In genomic region chr16:52408197-52408845, GRCh38 we compare ENCODE assay signal across 1 cellular context.
TF ChIP-seq lines count a peak whose summit lies in the region.

No MANE protein-coding gene starts in this region.

TF ChIP-seq in HepG2, 621 proteins besides CTCF, POLR2A, EP300 and RAD21 (continued from another document and continues in another):
- TF ChIP-seq ZNF557 (CRISPR knock-in tag; IDR thresholded peaks at IDR 0.05) (no peak), HOXA3 (CRISPR knock-in tag; IDR thresholded peaks at IDR 0.05) (peak; percentile 53; the same call in 1 of the 2 replicates), RELA (CRISPR knock-in tag; IDR thresholded peaks at IDR 0.05) (no peak), ZNF788 (CRISPR knock-in tag; IDR thresholded peaks at IDR 0.05; ENCODE audit: borderline replicate concordance) (peak; percentile 60; the same call in 1 of the 2 replicates), MAX (IDR thresholded peaks at IDR 0.05) (peak; percentile 53), KAT2B (IDR thresholded peaks at IDR 0.05; ENCODE audit: borderline replicate concordance, low read depth, low read length) (no peak), GABPA (IDR thresholded peaks at IDR 0.05; ENCODE audit: low read depth, low read length) (no peak), GABPA (CRISPR knock-in tag; IDR thresholded peaks at IDR 0.05; ENCODE audit: low read depth) (peak; percentile 79), NBN (conservative IDR thresholded peaks at IDR 0.05) (no peak), ZBTB25 (CRISPR knock-in tag; IDR thresholded peaks at IDR 0.05) (peak; percentile 3; the same call in 1 of the 2 replicates), ZSCAN31 (CRISPR knock-in tag; IDR thresholded peaks at IDR 0.05; ENCODE audit: low read depth) (no peak), ZNF639 (CRISPR knock-in tag; conservative IDR thresholded peaks at IDR 0.05) (0 out of 2 replicates have a peak, but pooled peaks have one; percentile 21), ZNF598 (CRISPR knock-in tag; IDR thresholded peaks at IDR 0.05; ENCODE audit: borderline replicate concordance) (no peak), ZNF776 (CRISPR knock-in tag; IDR thresholded peaks at IDR 0.05) (no peak), FOXK2 (IDR thresholded peaks at IDR 0.05) (no peak), FOXM1 (CRISPR knock-in tag; IDR thresholded peaks at IDR 0.05) (no peak), ZNF205 (CRISPR knock-in tag; IDR thresholded peaks at IDR 0.05) (no peak), ZFP1 (CRISPR knock-in tag; IDR thresholded peaks at IDR 0.05) (peak; percentile 57; the same call in 1 of the 2 replicates), NR2F6 (IDR thresholded peaks at IDR 0.05) (peak; percentile 93), NR2F6 (CRISPR knock-in tag; IDR thresholded peaks at IDR 0.05) (peak; percentile 92), ZNF713 (CRISPR knock-in tag; IDR thresholded peaks at IDR 0.05) (no peak), FOXA1 (IDR thresholded peaks at IDR 0.05) (peak; percentile 80), FOXA1 (CRISPR knock-in tag; IDR thresholded peaks at IDR 0.05) (peak; percentile 95), ZSCAN25 (CRISPR knock-in tag; IDR thresholded peaks at IDR 0.05) (peak; percentile 45; the same call in 1 of the 2 replicates), NFKBIZ (CRISPR knock-in tag; IDR thresholded peaks at IDR 0.05) (peak; percentile 87; the same call in 1 of the 2 replicates), MAFG (CRISPR knock-in tag; IDR thresholded peaks at IDR 0.05) (no peak), SKIL (CRISPR knock-in tag; IDR thresholded peaks at IDR 0.05; ENCODE audit: borderline replicate concordance) (peak; percentile 32; the same call in 1 of the 2 replicates), ZNF607 (CRISPR knock-in tag; IDR thresholded peaks at IDR 0.05; ENCODE audit: borderline replicate concordance) (0 out of 2 replicates have a peak, but pooled peaks have one; percentile 38), ZNF552 (CRISPR knock-in tag; IDR thresholded peaks at IDR 0.05; ENCODE audit: borderline replicate concordance) (no peak; the same call in 1 of the 2 replicates), TARDBP (CRISPR knock-in tag; IDR thresholded peaks at IDR 0.05) (peak; percentile 99), ISX (CRISPR knock-in tag; conservative IDR thresholded peaks at IDR 0.05) (no peak), ZNF350 (CRISPR knock-in tag; IDR thresholded peaks at IDR 0.05; ENCODE audit: borderline replicate concordance, low read depth) (no peak), THAP11 (CRISPR knock-in tag; IDR thresholded peaks at IDR 0.05) (peak; percentile 64; the same call in 1 of the 2 replicates), ZBTB38 (CRISPR knock-in tag; IDR thresholded peaks at IDR 0.05) (no peak), ZNF619 (CRISPR knock-in tag; IDR thresholded peaks at IDR 0.05) (no peak), NR2C2 (CRISPR knock-in tag; IDR thresholded peaks at IDR 0.05; ENCODE audit: borderline replicate concordance) (peak; percentile 56), PCBP2 (optimal IDR thresholded peaks at IDR 0.05; ENCODE audit: low read depth, low read length, poor library complexity, severe bottlenecking) (no peak), ARHGAP35 (CRISPR knock-in tag; IDR thresholded peaks at IDR 0.05; ENCODE audit: borderline replicate concordance) (no peak), RFX1 (IDR thresholded peaks at IDR 0.05) (no peak), YY1 (IDR thresholded peaks at IDR 0.05; ENCODE audit: insufficient read depth, insufficient replicate concordance, low read depth, low read length) (no peak), ZBTB7A (CRISPR knock-in tag; IDR thresholded peaks at IDR 0.05) (0 out of 2 replicates have a peak, but pooled peaks have one; percentile 68), TFDP2 (CRISPR knock-in tag; IDR thresholded peaks at IDR 0.05) (no peak), REPIN1 (CRISPR knock-in tag; IDR thresholded peaks at IDR 0.05; ENCODE audit: borderline replicate concordance, low read depth) (peak; percentile 52; the same call in 1 of the 2 replicates), SP5 (CRISPR knock-in tag; IDR thresholded peaks at IDR 0.05; ENCODE audit: borderline replicate concordance, low read depth) (peak; percentile 69; the same call in 1 of the 2 replicates), ATF4 (CRISPR knock-in tag; IDR thresholded peaks at IDR 0.05) (peak in 1 of 2 experiments; percentile 90; a peak in 2 of 4 replicates), FOXA3 (CRISPR knock-in tag; IDR thresholded peaks at IDR 0.05) (peak; percentile 98), ESRRA (CRISPR knock-in tag; IDR thresholded peaks at IDR 0.05; ENCODE audit: low read depth) (no peak; the same call in 1 of the 2 replicates), FOXP4 (CRISPR knock-in tag; IDR thresholded peaks at IDR 0.05) (peak; percentile 93), MIER2 (CRISPR knock-in tag; IDR thresholded peaks at IDR 0.05) (peak; percentile 63; the same call in 1 of the 2 replicates), ZNF496 (CRISPR knock-in tag; IDR thresholded peaks at IDR 0.05; ENCODE audit: insufficient replicate concordance) (no peak), TAF15 (IDR thresholded peaks at IDR 0.05; ENCODE audit: low read depth, low read length, poor library complexity, severe bottlenecking) (no peak), KDM4B (CRISPR knock-in tag; IDR thresholded peaks at IDR 0.05) (peak; percentile 70; the same call in 1 of the 2 replicates), ZNF124 (CRISPR knock-in tag; IDR thresholded peaks at IDR 0.05) (no peak), ZNF703 (CRISPR knock-in tag; IDR thresholded peaks at IDR 0.05; ENCODE audit: borderline replicate concordance) (no peak), ZNF720 (CRISPR knock-in tag; IDR thresholded peaks at IDR 0.05) (no peak), ZFX (CRISPR knock-in tag; IDR thresholded peaks at IDR 0.05; ENCODE audit: low read depth) (peak; percentile 40; the same call in 1 of the 2 replicates), GLI4 (CRISPR knock-in tag; IDR thresholded peaks at IDR 0.05; ENCODE audit: borderline replicate concordance) (peak; percentile 61; the same call in 1 of the 2 replicates), ZNF180 (CRISPR knock-in tag; IDR thresholded peaks at IDR 0.05; ENCODE audit: borderline replicate concordance, low read depth) (no peak), ATF5 (CRISPR knock-in tag; IDR thresholded peaks at IDR 0.05; ENCODE audit: low read depth) (no peak), SAFB2 (CRISPR knock-in tag; IDR thresholded peaks at IDR 0.05; ENCODE audit: borderline replicate concordance, low read depth) (no peak), PHB2 (IDR thresholded peaks at IDR 0.05; ENCODE audit: partially characterized antibody) (no peak), ZNF331 (CRISPR knock-in tag; IDR thresholded peaks at IDR 0.05) (peak; percentile 75; the same call in 1 of the 2 replicates), SAP130 (CRISPR knock-in tag; IDR thresholded peaks at IDR 0.05; ENCODE audit: low read depth) (peak; percentile 86), NKX3-1 (CRISPR knock-in tag; IDR thresholded peaks at IDR 0.05) (peak; percentile 66; the same call in 1 of the 2 replicates), ZBTB20 (CRISPR knock-in tag; IDR thresholded peaks at IDR 0.05; ENCODE audit: borderline replicate concordance, low read depth) (no peak; the same call in none of the 2 replicates), DBP (CRISPR knock-in tag; IDR thresholded peaks at IDR 0.05; ENCODE audit: not compliant biosample characterization) (no peak), PCBP1 (IDR thresholded peaks at IDR 0.05; ENCODE audit: borderline replicate concordance, low read depth, low read length) (no peak), MTA1 (CRISPR knock-in tag; IDR thresholded peaks at IDR 0.05; ENCODE audit: borderline replicate concordance) (no peak), YEATS2 (CRISPR knock-in tag; IDR thresholded peaks at IDR 0.05; ENCODE audit: borderline replicate concordance) (no peak), MAF1 (CRISPR knock-in tag; IDR thresholded peaks at IDR 0.05; ENCODE audit: borderline replicate concordance) (no peak), ZSCAN22 (CRISPR knock-in tag; IDR thresholded peaks at IDR 0.05) (no peak; the same call in 1 of the 2 replicates)
